In genomic region chr6:36663504-36664446, GRCh38 we compare ENCODE assay signal across 1 cellular context.
TF ChIP-seq lines count a peak whose summit lies in the region.

No MANE protein-coding gene starts in this region.

TF ChIP-seq in HEK293, 187 proteins besides CTCF, POLR2A, EP300 and RAD21:
- TF ChIP-seq, protein P1, sequence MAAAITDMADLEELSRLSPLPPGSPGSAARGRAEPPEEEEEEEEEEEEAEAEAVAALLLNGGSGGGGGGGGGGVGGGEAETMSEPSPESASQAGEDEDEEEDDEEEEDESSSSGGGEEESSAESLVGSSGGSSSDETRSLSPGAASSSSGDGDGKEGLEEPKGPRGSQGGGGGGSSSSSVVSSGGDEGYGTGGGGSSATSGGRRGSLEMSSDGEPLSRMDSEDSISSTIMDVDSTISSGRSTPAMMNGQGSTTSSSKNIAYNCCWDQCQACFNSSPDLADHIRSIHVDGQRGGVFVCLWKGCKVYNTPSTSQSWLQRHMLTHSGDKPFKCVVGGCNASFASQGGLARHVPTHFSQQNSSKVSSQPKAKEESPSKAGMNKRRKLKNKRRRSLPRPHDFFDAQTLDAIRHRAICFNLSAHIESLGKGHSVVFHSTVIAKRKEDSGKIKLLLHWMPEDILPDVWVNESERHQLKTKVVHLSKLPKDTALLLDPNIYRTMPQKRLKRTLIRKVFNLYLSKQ (tag by site-specific recombination; IDR thresholded peaks at IDR 0.05; ENCODE audit: borderline replicate concordance) = no peak
- peak; percentile 86 for TF ChIP-seq ZNF664 (tag by site-specific recombination; IDR thresholded peaks at IDR 0.05)
